Comparison of ENCODE assay signal across 1 cellular context in the genomic region with DNA sequence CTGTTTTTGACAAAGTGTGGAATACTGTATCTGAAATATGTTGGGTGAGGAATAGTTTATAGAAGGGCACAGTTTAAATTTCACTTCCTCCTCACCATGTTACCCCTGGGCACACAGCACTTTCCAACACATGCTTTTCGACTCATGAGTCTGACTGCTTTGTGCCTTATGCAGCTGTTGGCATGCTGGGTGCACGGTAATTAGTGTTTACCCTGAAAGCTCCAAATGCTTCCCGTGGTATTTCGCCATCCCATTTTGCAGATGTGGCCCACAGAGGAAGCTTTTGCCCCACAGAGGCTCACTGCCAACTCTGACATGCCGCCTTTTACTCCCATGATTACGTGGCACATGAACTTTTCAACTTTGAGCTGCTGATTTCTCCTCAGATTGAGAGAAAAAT.
TF ChIP-seq lines count a peak whose summit lies in the region.

No MANE protein-coding gene starts in this region.

TF ChIP-seq in A549, 52 proteins besides CTCF, POLR2A, EP300 and RAD21 (continued from another document):
- TF ChIP-seq, protein P1, sequence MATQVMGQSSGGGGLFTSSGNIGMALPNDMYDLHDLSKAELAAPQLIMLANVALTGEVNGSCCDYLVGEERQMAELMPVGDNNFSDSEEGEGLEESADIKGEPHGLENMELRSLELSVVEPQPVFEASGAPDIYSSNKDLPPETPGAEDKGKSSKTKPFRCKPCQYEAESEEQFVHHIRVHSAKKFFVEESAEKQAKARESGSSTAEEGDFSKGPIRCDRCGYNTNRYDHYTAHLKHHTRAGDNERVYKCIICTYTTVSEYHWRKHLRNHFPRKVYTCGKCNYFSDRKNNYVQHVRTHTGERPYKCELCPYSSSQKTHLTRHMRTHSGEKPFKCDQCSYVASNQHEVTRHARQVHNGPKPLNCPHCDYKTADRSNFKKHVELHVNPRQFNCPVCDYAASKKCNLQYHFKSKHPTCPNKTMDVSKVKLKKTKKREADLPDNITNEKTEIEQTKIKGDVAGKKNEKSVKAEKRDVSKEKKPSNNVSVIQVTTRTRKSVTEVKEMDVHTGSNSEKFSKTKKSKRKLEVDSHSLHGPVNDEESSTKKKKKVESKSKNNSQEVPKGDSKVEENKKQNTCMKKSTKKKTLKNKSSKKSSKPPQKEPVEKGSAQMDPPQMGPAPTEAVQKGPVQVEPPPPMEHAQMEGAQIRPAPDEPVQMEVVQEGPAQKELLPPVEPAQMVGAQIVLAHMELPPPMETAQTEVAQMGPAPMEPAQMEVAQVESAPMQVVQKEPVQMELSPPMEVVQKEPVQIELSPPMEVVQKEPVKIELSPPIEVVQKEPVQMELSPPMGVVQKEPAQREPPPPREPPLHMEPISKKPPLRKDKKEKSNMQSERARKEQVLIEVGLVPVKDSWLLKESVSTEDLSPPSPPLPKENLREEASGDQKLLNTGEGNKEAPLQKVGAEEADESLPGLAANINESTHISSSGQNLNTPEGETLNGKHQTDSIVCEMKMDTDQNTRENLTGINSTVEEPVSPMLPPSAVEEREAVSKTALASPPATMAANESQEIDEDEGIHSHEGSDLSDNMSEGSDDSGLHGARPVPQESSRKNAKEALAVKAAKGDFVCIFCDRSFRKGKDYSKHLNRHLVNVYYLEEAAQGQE (IDR thresholded peaks at IDR 0.05), result no peak
- no peak for TF ChIP-seq RFX5 (IDR thresholded peaks at IDR 0.05)
- TF ChIP-seq, protein P2, sequence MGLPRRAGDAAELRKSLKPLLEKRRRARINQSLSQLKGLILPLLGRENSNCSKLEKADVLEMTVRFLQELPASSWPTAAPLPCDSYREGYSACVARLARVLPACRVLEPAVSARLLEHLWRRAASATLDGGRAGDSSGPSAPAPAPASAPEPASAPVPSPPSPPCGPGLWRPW (IDR thresholded peaks at IDR 0.05), result no peak
- no peak for TF ChIP-seq KDM1A (IDR thresholded peaks at IDR 0.05; ENCODE audit: low read depth)
- TF ChIP-seq HOXA7 (CRISPR knock-in tag; IDR thresholded peaks at IDR 0.05), result no peak
- no peak for TF ChIP-seq ZC3H11A (IDR thresholded peaks at IDR 0.05)
- TF ChIP-seq ATOH8 (CRISPR knock-in tag; IDR thresholded peaks at IDR 0.05; ENCODE audit: low read depth), result 0 out of 2 replicates have a peak, but pooled peaks have one; percentile 22
- no peak for TF ChIP-seq RNF2 (IDR thresholded peaks at IDR 0.05; ENCODE audit: borderline replicate concordance, low read depth)
- no peak for TF ChIP-seq NPAS2 (CRISPR knock-in tag; IDR thresholded peaks at IDR 0.05; ENCODE audit: borderline replicate concordance)
- TF ChIP-seq JUNB (IDR thresholded peaks at IDR 0.05), result no peak
- TF ChIP-seq ZFP36 (IDR thresholded peaks at IDR 0.05; ENCODE audit: borderline replicate concordance, partially characterized antibody), result no peak
- TF ChIP-seq CBX2 (IDR thresholded peaks at IDR 0.05; ENCODE audit: borderline replicate concordance, low read depth), result no peak
- no peak for TF ChIP-seq ZSCAN20 (CRISPR knock-in tag; IDR thresholded peaks at IDR 0.05)
- no peak for TF ChIP-seq SREBF2 (IDR thresholded peaks at IDR 0.05)
- TF ChIP-seq CEBPB (IDR thresholded peaks at IDR 0.05), result peak in 1 of 2 experiments; percentile 46; a peak in 1 of 4 replicates
- no peak for TF ChIP-seq KDM5A (IDR thresholded peaks at IDR 0.05)
- TF ChIP-seq HOXB13 (CRISPR knock-in tag; IDR thresholded peaks at IDR 0.05; ENCODE audit: low read depth), result no peak
